Comparison of ENCODE assay signal across 25 cellular contexts in genomic region chr11:127528297-127528696, GRCh38.
"Had no signal": no experiment of that assay in that cellular context is flagged by ENCODE, and none has a peak within 500 bp of the region (broad histone marks: within the 10 kb centered on the region; RNA-seq: fewer than 3 reads in every experiment).

No MANE protein-coding gene starts in this region.

- DNase-seq: colonic mucosa; cortex of kidney; effector CD8-positive, alpha-beta T cell; effector memory CD8-positive, alpha-beta T cell; endodermal cell; erythroblast; esophagus squamous epithelium; foreskin fibroblast; foreskin melanocyte; gastrocnemius medialis; glutamatergic neuron; head of caudate nucleus; heart right ventricle; hippocampal formation; left cardiac atrium; left lung; left ventricle myocardium superior; lower lobe of right lung; mesenchymal stem cell; mucosa of descending colon had no signal

- H3K4me1 ChIP-seq: colonic mucosa, esophagus squamous epithelium, gastrocnemius medialis, heart right ventricle, left lung, lower lobe of right lung had no signal

- H3K27me3 ChIP-seq: colonic mucosa, esophagus squamous epithelium, gastrocnemius medialis, heart right ventricle, left lung had no signal

- H3K4me3 ChIP-seq: colonic mucosa, esophagus squamous epithelium, gastrocnemius medialis, heart right ventricle, left lung, lower lobe of right lung, mucosa of descending colon had no signal

- FAIRE-seq: endometrium, islet of Langerhans, keratinocyte had no signal

- H3K36me3 ChIP-seq: colonic mucosa, esophagus squamous epithelium, gastrocnemius medialis, heart right ventricle, left lung, lower lobe of right lung had no signal

- H3K27ac ChIP-seq: colonic mucosa, epithelial cell of prostate, esophagus squamous epithelium, gastrocnemius medialis, heart right ventricle, left lung, lower lobe of right lung had no signal

- H3K9me3 ChIP-seq: colonic mucosa, esophagus squamous epithelium, gastrocnemius medialis, heart right ventricle, left lung, lower lobe of right lung, mucosa of descending colon had no signal

- ATAC-seq: effector memory CD8-positive, alpha-beta T cell; esophagus mucosa; gastrocnemius medialis; heart right ventricle; left cardiac atrium; left lung; left ventricle myocardium superior; lower lobe of right lung; mucosa of descending colon had no signal
